ENCODE assay signal across 1 cellular context in genomic region chrX:154308108-154308946, GRCh38.
TF ChIP-seq lines count a peak whose summit lies in the region.

No MANE protein-coding gene starts in this region.

TF ChIP-seq in HCT116, 20 proteins besides CTCF, POLR2A, EP300 and RAD21:
- TF ChIP-seq FOSL1 (IDR thresholded peaks at IDR 0.05; ENCODE audit: low read depth), result no peak
- TF ChIP-seq, protein P1, sequence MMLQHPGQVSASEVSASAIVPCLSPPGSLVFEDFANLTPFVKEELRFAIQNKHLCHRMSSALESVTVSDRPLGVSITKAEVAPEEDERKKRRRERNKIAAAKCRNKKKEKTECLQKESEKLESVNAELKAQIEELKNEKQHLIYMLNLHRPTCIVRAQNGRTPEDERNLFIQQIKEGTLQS (IDR thresholded peaks at IDR 0.05), result no peak
